Comparison of ENCODE assay signal across 35 cellular contexts in the genomic region with DNA sequence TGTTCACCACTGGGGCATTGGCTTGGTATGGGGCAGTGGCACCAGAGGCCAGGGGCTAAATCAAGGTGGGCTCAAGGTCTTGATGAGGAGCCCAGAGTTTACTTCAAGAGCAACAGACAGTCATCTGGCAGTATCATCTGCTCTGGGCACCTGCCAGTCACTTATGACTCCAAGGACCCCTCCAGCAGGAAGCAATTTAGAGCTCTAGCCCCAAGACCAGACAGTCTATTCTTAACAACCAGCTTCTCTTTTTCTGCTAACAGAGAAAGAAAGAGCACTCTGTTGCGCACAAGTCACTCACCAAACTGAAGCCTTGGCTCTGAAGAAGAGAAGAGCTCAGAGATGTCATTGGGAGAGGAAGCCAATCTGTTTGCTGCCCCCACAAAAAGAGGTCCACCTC.
"Had no signal": no experiment of that assay in that cellular context is flagged by ENCODE, and none has a peak within 500 bp of the region (broad histone marks: within the 10 kb centered on the region; RNA-seq: fewer than 3 reads in every experiment).

No MANE protein-coding gene starts in this region.

- H3K9me3 Mint-ChIP-seq: activated B cell treated with CpG ODN at 0.5 μM for 24 hours; activated CD4-positive, alpha-beta memory T cell treated with anti-CD3 and anti-CD28 coated beads, Interleukin-2, amount 10 ng/mL, durations not matched to agents 7 days and 5 days; activated T-cell treated with anti-CD3 and anti-CD28 coated beads, Interleukin-2, amount 50 U/mL, for 24 hours; activated T-helper 1 cell treated with anti-CD3 and anti-CD28 coated beads, Interleukin-12 subunit alpha, Interleukin-12 subunit beta, Interleukin-2, Interleukin-4 antibody, amounts not matched to agents 30 ng/mL and 10 ng/mL and 1 ng/mL, durations not matched to agents 14 hours and 24 hours and 36 hours; T-helper 1 cell treated with Interleukin-12 subunit alpha and Interleukin-12 subunit beta and Interleukin-4 antibody, amounts not matched to agents 30 μg/mL and 1 μg/mL, for 36 hours; T-helper 2 cell treated with Interferon-gamma antibody and Interleukin-4, amounts not matched to agents 5 μg/mL and 100 μg/mL, for 36 hours had no signal

- H3K27me3 ChIP-seq: adrenal gland, body of pancreas, brain microvascular endothelial cell, breast epithelium had no signal

- H3K27ac ChIP-seq: adrenal gland, body of pancreas, brain microvascular endothelial cell, breast epithelium, VCaP had no signal

- H3K4me1 Mint-ChIP-seq: activated CD4-positive, alpha-beta memory T cell treated with anti-CD3 and anti-CD28 coated beads, Interleukin-2, amount 10 ng/mL, durations not matched to agents 7 days and 5 days; activated CD4-positive, alpha-beta T cell treated with anti-CD3 and anti-CD28 coated beads, Interleukin-2, amount 10 ng/mL, durations not matched to agents 7 days and 5 days; activated CD8-positive, alpha-beta memory T cell treated with anti-CD3 and anti-CD28 coated beads, Interleukin-2, amount 10 ng/mL, durations not matched to agents 7 days and 5 days; activated naive CD8-positive, alpha-beta T cell treated with anti-CD3 and anti-CD28 coated beads for 36 hours; activated T-helper 17 cell treated with anti-CD3 and anti-CD28 coated beads, Interleukin-2, amount 50 U/mL, for 72 hours had no signal

- H3K36me3 Mint-ChIP-seq: activated CD8-positive, alpha-beta memory T cell treated with anti-CD3 and anti-CD28 coated beads, Interleukin-2, amount 10 ng/mL, durations not matched to agents 7 days and 5 days; activated naive CD4-positive, alpha-beta T cell treated with anti-CD3 and anti-CD28 coated beads, Interleukin-2, amount 50 U/mL, for 72 hours; activated naive CD8-positive, alpha-beta T cell treated with anti-CD3 and anti-CD28 coated beads for 36 hours had no signal

- H3K4me1 ChIP-seq: adrenal gland, body of pancreas, breast epithelium had no signal

- H3K4me3 ChIP-seq: adrenal gland, body of pancreas, breast epithelium had no signal

- H3K27ac Mint-ChIP-seq: activated B cell treated with CpG ODN at 0.5 μM for 24 hours; activated CD4-positive, alpha-beta memory T cell treated with anti-CD3 and anti-CD28 coated beads, Interleukin-2, amount 10 ng/mL, durations not matched to agents 7 days and 5 days; activated CD4-positive, alpha-beta T cell treated with anti-CD3 and anti-CD28 coated beads for 36 hours; activated CD4-positive, alpha-beta T cell treated with anti-CD3 and anti-CD28 coated beads, Interleukin-2, amount 10 ng/mL, durations not matched to agents 7 days and 5 days; activated CD8-positive, alpha-beta memory T cell treated with anti-CD3 and anti-CD28 coated beads, Interleukin-2, amount 10 ng/mL, durations not matched to agents 7 days and 5 days; activated CD8-positive, alpha-beta T cell treated with anti-CD3 and anti-CD28 coated beads, Interleukin-2, amount 10 ng/mL, durations not matched to agents 7 days and 5 days; activated naive CD4-positive, alpha-beta T cell treated with anti-CD3 and anti-CD28 coated beads for 36 hours; activated naive CD4-positive, alpha-beta T cell treated with anti-CD3 and anti-CD28 coated beads, Interleukin-2, amount 50 U/mL, for 72 hours; activated naive CD8-positive, alpha-beta T cell treated with anti-CD3 and anti-CD28 coated beads for 36 hours; activated T-cell treated with anti-CD3 and anti-CD28 coated beads, Interleukin-2, amount 50 U/mL, for 24 hours; activated T-helper 1 cell treated with anti-CD3 and anti-CD28 coated beads, Interleukin-12 subunit alpha, Interleukin-12 subunit beta, Interleukin-2, Interleukin-4 antibody, amounts not matched to agents 30 ng/mL and 10 ng/mL and 1 ng/mL, durations not matched to agents 14 hours and 24 hours and 36 hours; activated T-helper 17 cell treated with anti-CD3 and anti-CD28 coated beads, Interleukin-2, amount 50 U/mL, for 72 hours; T-helper 1 cell treated with Interleukin-12 subunit alpha and Interleukin-12 subunit beta and Interleukin-4 antibody, amounts not matched to agents 30 μg/mL and 1 μg/mL, for 36 hours; T-helper 2 cell treated with Interferon-gamma antibody and Interleukin-4, amounts not matched to agents 5 μg/mL and 100 μg/mL, for 36 hours had no signal

- H3K27me3 Mint-ChIP-seq: activated B cell treated with CpG ODN at 0.5 μM for 24 hours; activated CD4-positive, alpha-beta memory T cell treated with anti-CD3 and anti-CD28 coated beads, Interleukin-2, amount 10 ng/mL, durations not matched to agents 7 days and 5 days; activated CD4-positive, alpha-beta T cell treated with anti-CD3 and anti-CD28 coated beads for 36 hours; activated CD4-positive, alpha-beta T cell treated with anti-CD3 and anti-CD28 coated beads, Interleukin-2, amount 10 ng/mL, durations not matched to agents 7 days and 5 days; activated CD8-positive, alpha-beta memory T cell treated with anti-CD3 and anti-CD28 coated beads, Interleukin-2, amount 10 ng/mL, durations not matched to agents 7 days and 5 days; activated naive CD8-positive, alpha-beta T cell treated with anti-CD3 and anti-CD28 coated beads for 36 hours; activated T-helper 17 cell treated with anti-CD3 and anti-CD28 coated beads, Interleukin-2, amount 50 U/mL, for 72 hours had no signal

- H3K4me3 Mint-ChIP-seq: activated B cell treated with CpG ODN at 0.5 μM for 24 hours; activated CD4-positive, alpha-beta memory T cell treated with anti-CD3 and anti-CD28 coated beads, Interleukin-2, amount 10 ng/mL, durations not matched to agents 7 days and 5 days; activated CD4-positive, alpha-beta T cell treated with anti-CD3 and anti-CD28 coated beads for 36 hours; activated CD4-positive, alpha-beta T cell treated with anti-CD3 and anti-CD28 coated beads, Interleukin-2, amount 10 ng/mL, durations not matched to agents 7 days and 5 days; activated CD8-positive, alpha-beta memory T cell treated with anti-CD3 and anti-CD28 coated beads, Interleukin-2, amount 10 ng/mL, durations not matched to agents 7 days and 5 days; activated CD8-positive, alpha-beta T cell treated with anti-CD3 and anti-CD28 coated beads, Interleukin-2, amount 10 ng/mL, durations not matched to agents 7 days and 5 days; activated naive CD4-positive, alpha-beta T cell treated with anti-CD3 and anti-CD28 coated beads for 36 hours; activated naive CD8-positive, alpha-beta T cell treated with anti-CD3 and anti-CD28 coated beads for 36 hours; activated T-cell treated with anti-CD3 and anti-CD28 coated beads, Interleukin-2, amount 50 U/mL, for 24 hours; activated T-helper 1 cell treated with anti-CD3 and anti-CD28 coated beads, Interleukin-12 subunit alpha, Interleukin-12 subunit beta, Interleukin-2, Interleukin-4 antibody, amounts not matched to agents 30 ng/mL and 10 ng/mL and 1 ng/mL, durations not matched to agents 14 hours and 24 hours and 36 hours; activated T-helper 17 cell treated with anti-CD3 and anti-CD28 coated beads, Interleukin-2, amount 50 U/mL, for 72 hours; T-helper 1 cell treated with Interleukin-12 subunit alpha and Interleukin-12 subunit beta and Interleukin-4 antibody, amounts not matched to agents 30 μg/mL and 1 μg/mL, for 36 hours; T-helper 2 cell treated with Interferon-gamma antibody and Interleukin-4, amounts not matched to agents 5 μg/mL and 100 μg/mL, for 36 hours had no signal

- DNase-seq: activated B cell treated with CpG ODN at 0.5 μM for 24 hours; activated CD4-positive, alpha-beta memory T cell treated with anti-CD3 and anti-CD28 coated beads, Interleukin-2, amount 10 ng/mL, durations not matched to agents 7 days and 5 days; activated CD4-positive, alpha-beta T cell treated with anti-CD3 and anti-CD28 coated beads for 1 hour; activated CD4-positive, alpha-beta T cell treated with anti-CD3 and anti-CD28 coated beads for 36 hours; activated CD4-positive, alpha-beta T cell treated with anti-CD3 and anti-CD28 coated beads for 48 hours; activated CD4-positive, alpha-beta T cell treated with anti-CD3 and anti-CD28 coated beads, Interleukin-2, amount 10 ng/mL, durations not matched to agents 7 days and 5 days; activated CD4-positive, alpha-beta T cell treated with anti-CD3 and anti-CD28 coated beads, Interleukin-2, amount 50 U/mL, for 48 hours; activated CD8-positive, alpha-beta memory T cell treated with anti-CD3 and anti-CD28 coated beads for 24 hours; activated CD8-positive, alpha-beta memory T cell treated with anti-CD3 and anti-CD28 coated beads, Interleukin-2, amount 10 ng/mL, durations not matched to agents 7 days and 5 days; activated CD8-positive, alpha-beta memory T cell treated with anti-CD3 and anti-CD28 coated beads, Interleukin-2, amount 50 U/mL, for 48 hours; activated CD8-positive, alpha-beta T cell treated with anti-CD3 and anti-CD28 coated beads, Interleukin-2, amount 10 ng/mL, durations not matched to agents 7 days and 5 days; activated effector memory CD4-positive, alpha-beta T cell treated with anti-CD3 and anti-CD28 coated beads, Interleukin-2, amount 50 U/mL, for 16 hours; activated gamma-delta T cell treated with Interleukin-2 at 50 U/mL for 16 hours; activated naive CD4-positive, alpha-beta T cell; activated naive CD4-positive, alpha-beta T cell treated with anti-CD3 and anti-CD28 coated beads for 36 hours; activated naive CD4-positive, alpha-beta T cell treated with anti-CD3 and anti-CD28 coated beads, Interleukin-2, amount 50 U/mL, for 16 hours; activated naive CD8-positive, alpha-beta T cell treated with anti-CD3 and anti-CD28 coated beads for 36 hours; activated T-cell treated with anti-CD3 and anti-CD28 coated beads, Interleukin-2, amount 50 U/mL, for 24 hours; activated T-cell treated with anti-CD3 and anti-CD28 coated beads, Interleukin-2, amount 50 U/mL, for 48 hours; adrenal gland; amniotic stem cell; aorta; body of pancreas; brain microvascular endothelial cell; central memory CD4-positive, alpha-beta T cell; T-helper 2 cell; T-helper 9 cell had no signal

- ATAC-seq: activated CD4-positive, alpha-beta T cell treated with anti-CD3 and anti-CD28 coated beads for 36 hours; activated CD4-positive, CD25-positive, alpha-beta regulatory T cell treated with anti-CD3 and anti-CD28 coated beads, Interleukin-2, amount 50 U/mL, for 24 hours; activated CD8-positive, alpha-beta memory T cell treated with anti-CD3 and anti-CD28 coated beads, Interleukin-2, amount 10 ng/mL, durations not matched to agents 7 days and 5 days; activated CD8-positive, alpha-beta T cell treated with anti-CD3 and anti-CD28 coated beads, Interleukin-2, amount 10 ng/mL, durations not matched to agents 7 days and 5 days; activated naive CD4-positive, alpha-beta T cell treated with anti-CD3 and anti-CD28 coated beads, Interleukin-2, amount 50 U/mL, for 72 hours; activated T-helper 17 cell treated with anti-CD3 and anti-CD28 coated beads, Interleukin-2, amount 50 U/mL, for 72 hours; body of pancreas had no signal
